ENCODE assay signal across 14 cellular contexts in the genomic region with DNA sequence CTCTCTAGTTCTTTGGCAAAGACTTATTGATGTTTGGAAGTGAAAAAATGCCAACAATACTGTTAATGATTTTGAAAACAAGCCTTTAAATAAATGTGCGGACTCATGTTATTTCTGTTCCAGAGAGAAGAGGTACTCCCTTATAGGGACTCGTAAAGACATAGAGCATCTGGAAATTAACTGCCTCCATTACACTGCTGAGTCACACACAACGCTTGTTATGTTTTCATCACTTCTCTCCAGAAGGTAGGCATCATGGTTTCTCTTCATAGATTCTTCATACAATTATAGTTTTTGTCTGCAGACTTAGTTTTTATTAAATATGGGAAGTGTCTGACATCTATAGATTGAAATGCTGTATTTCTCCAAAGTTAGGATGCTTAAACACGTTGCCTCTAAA.
DNase-seq lines count a peak whose midpoint lies in the region; TF ChIP-seq lines count a peak whose summit lies in the region.
"Had no signal": no experiment of that assay in that cellular context is flagged by ENCODE, and none has a peak within 500 bp of the region (broad histone marks: within the 10 kb centered on the region; RNA-seq: fewer than 3 reads in every experiment).

No MANE protein-coding gene starts in this region.

- DNase-seq in AG10803 (ENCODE audit: low read depth), result peak; percentile 49
- peak; percentile 58 for DNase-seq in GM04504 (ENCODE audit: low read depth)
- DNase-seq in fibroblast of mammary gland (ENCODE audit: low read depth), result peak; percentile 17
- peak; percentile 5 for DNase-seq in left kidney (ENCODE audit: low read depth, low spot score)
- DNase-seq in NCI-H1930 (lab: John Stamatoyannopoulos, UW), result no peak
- no peak for DNase-seq in NCI-H69 (lab: John Stamatoyannopoulos, UW)
- DNase-seq in NCI-H1092 (lab: John Stamatoyannopoulos, UW), result no peak
- DNase-seq: CD8-positive, alpha-beta T cell; COR-L47; GDM1; Karpas-422; KBM-7 had no signal

- H3K4me3 ChIP-seq in AG10803 (ENCODE audit: low read length) (no peak overlapping the region), fibroblast of mammary gland (ENCODE audit: control insufficient read depth, low read depth, low read length) (no peak overlapping the region)
- H3K4me3 ChIP-seq: BLaER1 treated with 17β-estradiol and CSF1 and Interleukin-3, amounts not matched to agents 10 nM and 100 nM; HAP-1 had no signal

- TF ChIP-seq CTCF in AG10803 (conservative IDR thresholded peaks at IDR 0.05; ENCODE audit: low read length), result no peak
- TF ChIP-seq CTCF in fibroblast of mammary gland (conservative IDR thresholded peaks at IDR 0.05; ENCODE audit: control insufficient read depth, insufficient read depth, low read depth, low read length), result no peak

Comparison
In these comparisons a context has a peak if more than half of its experiments do, and no peak if none do; other contexts are left out.
1. DNase-seq: peak in AG10803 (single experiment), GM04504 (single experiment), fibroblast of mammary gland (single experiment) and left kidney (single experiment); none in NCI-H1930 (0 of 2), NCI-H69 (single experiment) and NCI-H1092 (single experiment).